8 cellular contexts compared by ENCODE assay signal in the genomic region with DNA sequence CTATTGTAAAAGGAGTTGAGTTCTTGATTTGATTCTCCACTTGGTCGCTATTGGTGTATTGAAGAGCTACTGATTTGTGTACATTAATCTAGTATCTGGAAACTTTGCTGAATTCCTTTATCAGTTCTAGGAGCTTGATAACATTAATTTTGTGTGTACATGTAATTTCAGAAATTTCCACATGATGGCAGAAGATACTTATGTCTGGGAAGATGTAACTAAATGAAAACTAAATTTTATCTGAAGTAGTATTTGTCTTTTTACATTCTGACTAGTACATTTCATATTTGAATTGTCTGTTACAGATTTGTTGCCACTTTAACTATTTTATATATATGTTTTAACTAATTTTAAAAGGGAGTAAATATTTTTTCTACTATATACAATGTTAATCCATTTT. TPM values are rescaled to one million over a fixed set of nuclear protein-coding genes. Genes with fewer than 3 reads are reported as not detected.
DNase-seq lines count a peak whose midpoint lies in the region; ATAC-seq and TF ChIP-seq lines count a peak whose summit lies in the region.

No MANE protein-coding gene starts in this region.

- no peak overlapping the region for H2BK15ac ChIP-seq in IMR-90 (ENCODE audit: low read depth, low read length)

- no TSS peak for BruUV-seq in IMR-90 (replicated peaks; lab: Mats Ljungman, UMichigan)

- no peaks in the 10 kb centered on the region for H3K79me1 ChIP-seq in IMR-90 (ENCODE audit: low read depth in 1 of 2, low read length in 2 of 2)

- H2BK20ac ChIP-seq in IMR-90 (ENCODE audit: low read depth, low read length) = no peak overlapping the region

- WGBS in IMR-90 (ENCODE audit: extremely low coverage in 2 of 2, insufficient read length in 1 of 2), 2 experiments = no CpG with 5 or more reads among the region's 1 CpG

- no peaks in the 10 kb centered on the region for H3K9me1 ChIP-seq in IMR-90 (ENCODE audit: insufficient read depth, low read length)

- no peak for TF ChIP-seq POLR2A in IMR-90 (IDR thresholded peaks at IDR 0.05; ENCODE audit: low read depth, low read length)

- H3K18ac ChIP-seq in IMR-90 (ENCODE audit: low read depth, low read length) = no peak overlapping the region

- H3K9me3 Mint-ChIP-seq in CD8-positive, alpha-beta T cell = peaks cover 11% of the 10 kb centered on the region
- H3K9me3 Mint-ChIP-seq in activated naive CD8-positive, alpha-beta T cell treated with anti-CD3 and anti-CD28 coated beads for 36 hours = peaks cover 14% of the 10 kb centered on the region

- no peaks in the 10 kb centered on the region for H3K27me3 ChIP-seq in CD8-positive, alpha-beta T cell (ENCODE audit: insufficient read depth, low read length)
- H3K27me3 ChIP-seq in IMR-90 (ENCODE audit: control insufficient read depth, insufficient read depth, low read length) = no peaks in the 10 kb centered on the region

- H2AK9ac ChIP-seq in IMR-90 (replicated peaks; ENCODE audit: low read depth, low read length, poor library complexity) = no peak overlapping the region

- H4K8ac ChIP-seq in IMR-90 (ENCODE audit: low read depth in 2 of 2, low read length in 2 of 2) = no peak overlapping the region

- no peaks in the 10 kb centered on the region for H3K4me1 ChIP-seq in CD8-positive, alpha-beta T cell (ENCODE audit: insufficient read depth, low read length)
- no peaks in the 10 kb centered on the region for H3K4me1 ChIP-seq in IMR-90 (ENCODE audit: control insufficient read depth, insufficient read depth, low read length)

- no peak overlapping the region for H3K4me3 Mint-ChIP-seq in CD8-positive, alpha-beta T cell
- H3K4me3 Mint-ChIP-seq in activated naive CD8-positive, alpha-beta T cell treated with anti-CD3 and anti-CD28 coated beads for 36 hours = no peak overlapping the region

- peaks cover 5% of the 10 kb centered on the region for H3K4me1 Mint-ChIP-seq in CD8-positive, alpha-beta T cell (ENCODE audit: low read depth)
- peaks cover 4% of the 10 kb centered on the region for H3K4me1 Mint-ChIP-seq in activated naive CD8-positive, alpha-beta T cell treated with anti-CD3 and anti-CD28 coated beads for 36 hours

- no peaks in the 10 kb centered on the region for H4K20me1 ChIP-seq in IMR-90 (ENCODE audit: insufficient read depth, low read length)

- no peak overlapping the region for H2AK5ac ChIP-seq in IMR-90 (ENCODE audit: low read depth, low read length)

- no peaks in the 10 kb centered on the region for H3K27me3 Mint-ChIP-seq in CD8-positive, alpha-beta T cell (ENCODE audit: low read depth)
- H3K27me3 Mint-ChIP-seq in activated naive CD8-positive, alpha-beta T cell treated with anti-CD3 and anti-CD28 coated beads for 36 hours = no peaks in the 10 kb centered on the region

- H3K9ac ChIP-seq in IMR-90 (ENCODE audit: low read depth, low read length) = no peak overlapping the region

- no peak overlapping the region for H3K23ac ChIP-seq in IMR-90 (ENCODE audit: low read depth, low read length)

- H3K56ac ChIP-seq in IMR-90 (ENCODE audit: extremely low read depth, insufficient read depth, low read length) = no peak overlapping the region

- H3K14ac ChIP-seq in IMR-90 (replicated peaks; ENCODE audit: low read depth, low read length) = no peak overlapping the region

- POLR2A ChIA-PET in CD8-positive, alpha-beta T cell (lab: Charles Lee) = no interaction called here
- POLR2A ChIA-PET in IMR-90 (lab: Charles Lee; ENCODE audit: unreplicated experiment) = no interaction called here

- H3K27ac Mint-ChIP-seq in CD8-positive, alpha-beta T cell = no peak overlapping the region
- no peak overlapping the region for H3K27ac Mint-ChIP-seq in activated naive CD8-positive, alpha-beta T cell treated with anti-CD3 and anti-CD28 coated beads for 36 hours

- no peak for ATAC-seq in CD8-positive, alpha-beta T cell
- peak; percentile 63; the same call in 1 of the 2 replicates for ATAC-seq in IMR-90 (ENCODE audit: low read depth)
- ATAC-seq in HG03571 (IDR thresholded peaks at IDR 0.05; ENCODE audit: unreplicated experiment) = no peak
- ATAC-seq in HG03139 (IDR thresholded peaks at IDR 0.05; ENCODE audit: unreplicated experiment) = no peak

- H2AFZ ChIP-seq in IMR-90 (replicated peaks; ENCODE audit: low read length, poor library complexity) = no peak overlapping the region

- peaks cover 38% of the 10 kb centered on the region for H3K36me3 Mint-ChIP-seq in CD8-positive, alpha-beta T cell
- H3K36me3 Mint-ChIP-seq in activated naive CD8-positive, alpha-beta T cell treated with anti-CD3 and anti-CD28 coated beads for 36 hours = peaks cover 31% of the 10 kb centered on the region

- no peak overlapping the region for H3K4me3 ChIP-seq in CD8-positive, alpha-beta T cell (ENCODE audit: low read depth, low read length)
- no peak overlapping the region for H3K4me3 ChIP-seq in IMR-90 (ENCODE audit: insufficient read depth, low read depth, low read length)

- no peak overlapping the region for H3K27ac ChIP-seq in CD8-positive, alpha-beta T cell (ENCODE audit: low read depth, low read length)
- no peak overlapping the region for H3K27ac ChIP-seq in IMR-90 (ENCODE audit: insufficient read depth, low read length)

- dilution Hi-C loops in IMR-90 (cut with HindIII; ENCODE audit: low sequenced_read_pairs, unreplicated experiment) = no loop called here

- intact Hi-C loops in CD8-positive, alpha-beta T cell (cut with DNase I, micrococcal nuclease) = loop anchor here (2.0 to 10.0 kb wide), 2 partner anchors 34 to 780 kb away; no protein-coding TSS in a partner anchor
- intact Hi-C loops in IMR-90 (cut with micrococcal nuclease) = loop anchor here (1.0 kb wide), 2 partner anchors 34 to 690 kb away; no protein-coding TSS in a partner anchor
- intact Hi-C loops in posterior cingulate gyrus (cut with DNase I) = loop anchor here (1.0 to 2.0 kb wide), 2 partner anchors 237 to 700 kb away; no protein-coding TSS in a partner anchor

- no peaks in the 10 kb centered on the region for H3K9me3 ChIP-seq in CD8-positive, alpha-beta T cell (ENCODE audit: low read length)
- no peaks in the 10 kb centered on the region for H3K9me3 ChIP-seq in IMR-90 (ENCODE audit: control insufficient read depth, insufficient read depth, low read length)

- H3K36me3 ChIP-seq in CD8-positive, alpha-beta T cell (ENCODE audit: insufficient read depth, low read length) = no peaks in the 10 kb centered on the region
- H3K36me3 ChIP-seq in IMR-90 (ENCODE audit: control insufficient read depth, insufficient read depth, low read length) = no peaks in the 10 kb centered on the region

- TF ChIP-seq RAD21 in IMR-90 (IDR thresholded peaks at IDR 0.05; ENCODE audit: low read length) = peak; percentile 72

- CTCF ChIA-PET in CD8-positive, alpha-beta T cell (lab: Charles Lee) = interaction anchor here (0.9 kb wide), 1 partner anchor 34 kb away, joined by 3 read pairs; no protein-coding TSS in a partner anchor
- CTCF ChIA-PET in IMR-90 (lab: Yijun Ruan, JAX) = interaction anchor here (0.7 to 1.5 kb wide), 5 partner anchors 11 to 877 kb away, joined by 3 read pairs; no protein-coding TSS in a partner anchor

- no peak overlapping the region for H2BK5ac ChIP-seq in IMR-90 (ENCODE audit: low read depth, low read length, poor library complexity, severe bottlenecking)

- no peak for DNase-seq in CD8-positive, alpha-beta T cell
- DNase-seq in IMR-90 (peak; percentile 52), RPMI8226 (peak; percentile 36), foreskin melanocyte (peak; percentile 26), posterior cingulate gyrus (no peak)
- DNase-seq in activated naive CD8-positive, alpha-beta T cell treated with anti-CD3 and anti-CD28 coated beads for 36 hours = no peak

- no peak overlapping the region for H3K4ac ChIP-seq in IMR-90 (ENCODE audit: low read depth, low read length)

- H4K5ac ChIP-seq in IMR-90 (ENCODE audit: low read depth, low read length) = no peak overlapping the region

- in situ Hi-C loops in IMR-90 (cut with MboI; ENCODE audit: low sequenced_read_pairs) = loop anchor here (10.0 kb wide), 1 partner anchor 690 kb away; no protein-coding TSS in a partner anchor

- no peak overlapping the region for H2BK120ac ChIP-seq in IMR-90 (ENCODE audit: low read depth, low read length)

- peak; percentile 58 for TF ChIP-seq CTCF in CD8-positive, alpha-beta T cell (IDR thresholded peaks at IDR 0.05)
- TF ChIP-seq CTCF in IMR-90 (conservative IDR thresholded peaks at IDR 0.05; ENCODE audit: low read depth, low read length) = peak; percentile 68

- no peak overlapping the region for H3K4me2 ChIP-seq in IMR-90 (ENCODE audit: low read depth, low read length)

- no peak overlapping the region for H4K91ac ChIP-seq in IMR-90 (ENCODE audit: insufficient read depth, low read depth, low read length)

TF ChIP-seq in IMR-90, 13 proteins besides CTCF, POLR2A, EP300 and RAD21:
- TF ChIP-seq RCOR1 (IDR thresholded peaks at IDR 0.05; ENCODE audit: insufficient replicate concordance, low read length) (no peak), SMC3 (IDR thresholded peaks at IDR 0.05; ENCODE audit: low read depth, low read length) (peak; percentile 60)

RNA-seq across cellular contexts. Expression of a gene that starts 27.6 kb away (rescaled TPM):
- 1 to 10 TPM; 3.5 to 4.6 TPM for total RNA-seq in CD8-positive, alpha-beta T cell
- 6.1 and 12.8 TPM in 2 replicates for total RNA-seq in IMR-90 (2012; rRNA removed)
- 5.7 and 7.3 TPM in 2 replicates for polyA plus RNA-seq in IMR-90 (2012; rRNA removed)
- polyA plus RNA-seq in IMR-90 (2012; cell fraction: cytosol; rRNA removed) = 2.3 and 7.8 TPM in 2 replicates
- 0.36 and 1.4 TPM in 2 replicates for polyA plus RNA-seq in IMR-90 (2012; cell fraction: nucleus; rRNA removed; ENCODE audit: low replicate concordance)
- 10 to 100 TPM; 41.7 to 46.9 TPM for total RNA-seq in activated naive CD8-positive, alpha-beta T cell treated with anti-CD3 and anti-CD28 coated beads for 36 hours

Comparison
In these comparisons a context has a peak if more than half of its experiments do, and no peak if none do; other contexts are left out.
1. DNase-seq: peak in IMR-90 (single experiment), RPMI8226 (single experiment) and foreskin melanocyte (single experiment); none in CD8-positive, alpha-beta T cell (0 of 7), posterior cingulate gyrus (0 of 10) and activated naive CD8-positive, alpha-beta T cell treated with anti-CD3 and anti-CD28 coated beads for 36 hours (single experiment).